ENCODE assay signal across 14 cellular contexts in the genomic region with DNA sequence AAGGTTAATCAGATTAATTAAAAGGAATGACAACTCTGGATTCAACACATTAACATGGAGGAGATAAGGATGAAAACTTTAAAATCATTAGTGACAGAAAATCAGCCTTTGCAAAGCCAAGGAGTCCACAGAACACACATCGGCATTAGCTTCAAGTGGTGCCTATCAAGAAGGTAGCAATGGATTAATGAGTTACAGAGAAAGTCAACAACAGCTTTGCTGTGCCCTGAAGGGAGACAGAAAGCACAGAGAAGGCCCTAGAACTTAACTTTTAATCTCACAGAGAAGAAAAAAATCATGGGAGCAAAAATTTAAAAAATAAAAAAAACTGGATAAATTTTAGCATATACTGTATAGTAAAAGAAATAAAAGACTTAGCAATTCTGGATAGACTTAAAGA.
DNase-seq lines count a peak whose midpoint lies in the region; ATAC-seq and TF ChIP-seq lines count a peak whose summit lies in the region.
"Had no signal": no experiment of that assay in that cellular context is flagged by ENCODE, and none has a peak within 500 bp of the region (broad histone marks: within the 10 kb centered on the region; RNA-seq: fewer than 3 reads in every experiment).

No MANE protein-coding gene starts in this region.

- no peak for ATAC-seq in GM18520 (IDR thresholded peaks at IDR 0.05; ENCODE audit: unreplicated experiment)
- ATAC-seq: Panc1 had no signal

- H3K36me3 Mint-ChIP-seq in progenitor cell of endocrine pancreas (ENCODE audit: insufficient read depth) = peaks cover 2% of the 10 kb centered on the region

- H3K36me3 ChIP-seq in SK-N-MC (ENCODE audit: insufficient read depth, low read length) = no peaks in the 10 kb centered on the region
- H3K36me3 ChIP-seq: HAP-1 had no signal

- peak overlapping the region; percentile 100 for H3K27ac ChIP-seq in SK-N-MC

- peak overlapping the region; percentile 22 for H3K9ac ChIP-seq in SK-N-MC (ENCODE audit: insufficient read length)

- no peaks in the 10 kb centered on the region for H3K9me3 ChIP-seq in SK-N-MC (ENCODE audit: low read depth, low read length)
- H3K9me3 ChIP-seq: HAP-1 had no signal

- DNase-seq in COLO668 (lab: John Stamatoyannopoulos, UW; ENCODE audit: unreplicated experiment) = peak; percentile 4
- DNase-seq in SK-N-MC (ENCODE audit: low read depth, low spot score) = peak; percentile 60
- DNase-seq in left kidney (ENCODE audit: low read depth, low spot score) = peak; percentile 29
- DNase-seq in progenitor cell of endocrine pancreas (ENCODE audit: low spot score, unreplicated experiment) = no peak
- DNase-seq in NCI-H2171 (lab: John Stamatoyannopoulos, UW) = no peak
- no peak for DNase-seq in DMS153 (lab: John Stamatoyannopoulos, UW)
- DNase-seq: C1 segment of cervical spinal cord, NCI-H1105, NCI-H1694, NCI-H446, NCI-H774 had no signal

- H3K4me1 Mint-ChIP-seq in progenitor cell of endocrine pancreas (ENCODE audit: low read depth) = peaks cover 24% of the 10 kb centered on the region

- H3K9me3 Mint-ChIP-seq in progenitor cell of endocrine pancreas (ENCODE audit: low read depth) = no peaks in the 10 kb centered on the region

- no peak overlapping the region for H3K4me3 Mint-ChIP-seq in progenitor cell of endocrine pancreas (ENCODE audit: low read depth)

- no peaks in the 10 kb centered on the region for H3K27me3 Mint-ChIP-seq in progenitor cell of endocrine pancreas

- TF ChIP-seq CTCF in progenitor cell of endocrine pancreas (IDR thresholded peaks at IDR 0.05; ENCODE audit: unreplicated experiment) = no peak

- peak overlapping the region; percentile 76 for H3K4me3 ChIP-seq in SK-N-MC
- H3K4me3 ChIP-seq: HAP-1 had no signal

- peak overlapping the region; percentile 26 for H3K27ac Mint-ChIP-seq in progenitor cell of endocrine pancreas

Comparison
In these comparisons a context has a peak if more than half of its experiments do, and no peak if none do; other contexts are left out.
1. DNase-seq: peak in COLO668 (single experiment), SK-N-MC (single experiment) and left kidney (single experiment); none in progenitor cell of endocrine pancreas (single experiment), NCI-H2171 (single experiment) and DMS153 (single experiment).